Comparison of ENCODE assay signal across 15 cellular contexts in genomic region chr15:90607361-90607760, GRCh38.
DNase-seq lines count a peak whose midpoint lies in the region; ATAC-seq, FAIRE-seq and TF ChIP-seq lines count a peak whose summit lies in the region.
"Had no signal": no experiment of that assay in that cellular context is flagged by ENCODE, and none has a peak within 500 bp of the region (broad histone marks: within the 10 kb centered on the region; RNA-seq: fewer than 3 reads in every experiment).

No MANE protein-coding gene starts in this region.

- H4K8ac ChIP-seq in H1 (ENCODE audit: extremely low read depth, insufficient read depth, low read length) = no peak overlapping the region

- H4K20me1 ChIP-seq in H1 (replicated peaks in 1 of 2; ENCODE audit: control insufficient read depth in 1 of 2, insufficient read depth in 2 of 2, low read length in 2 of 2) = no peaks in the 10 kb centered on the region

- no peak overlapping the region for H2BK15ac ChIP-seq in H1 (ENCODE audit: low read length)

- no peaks in the 10 kb centered on the region for H3K9me3 ChIP-seq in H1 (ENCODE audit: insufficient read depth in 2 of 2, low read depth in 1 of 2, low read length in 1 of 2)
- no peaks in the 10 kb centered on the region for H3K9me3 ChIP-seq in thoracic aorta

- H3K23me2 ChIP-seq in H1 (ENCODE audit: low read depth, low read length) = no peaks in the 10 kb centered on the region

- H3K36me3 Mint-ChIP-seq in activated naive CD4-positive, alpha-beta T cell treated with anti-CD3 and anti-CD28 coated beads, Interleukin-2, amount 50 U/mL, for 72 hours = no peaks in the 10 kb centered on the region

- H3K4me3 ChIP-seq in H1 (ENCODE audit: extremely low read depth in 1 of 4, insufficient read depth in 2 of 4, low read depth in 3 of 4, low read length in 4 of 4) (no peak overlapping the region), thoracic aorta (no peak overlapping the region)

- H3K79me1 ChIP-seq in H1 (ENCODE audit: low read depth, low read length) = no peaks in the 10 kb centered on the region

- no peaks in the 10 kb centered on the region for H3K9me3 Mint-ChIP-seq in activated naive CD4-positive, alpha-beta T cell treated with anti-CD3 and anti-CD28 coated beads, Interleukin-2, amount 50 U/mL, for 72 hours

- peak overlapping the region; percentile 37 for H4K91ac ChIP-seq in H1 (replicated peaks; ENCODE audit: insufficient read length, low read length)

- no peak overlapping the region for H2AFZ ChIP-seq in H1 (ENCODE audit: low read length)

- DNase-seq in activated naive CD4-positive, alpha-beta T cell treated with anti-CD3 and anti-CD28 coated beads, Interleukin-2, amount 50 U/mL, for 72 hours (ENCODE audit: low spot score in 2 of 2) = no peak
- no peak for DNase-seq in activated naive CD4-positive, alpha-beta T cell treated with anti-CD3 and anti-CD28 coated beads, Interleukin-2, amount 50 U/mL, for 16 hours
- peak; percentile 91 for DNase-seq in NCI-H345 (lab: John Stamatoyannopoulos, UW)
- no peak for DNase-seq in H1 (ENCODE audit: low read depth in 1 of 2, low spot score in 2 of 2)
- DNase-seq in thoracic aorta (ENCODE audit: low spot score) = no peak
- DNase-seq in retina = no peak
- DNase-seq in omental fat pad (ENCODE audit: low spot score) = no peak
- DNase-seq: activated CD4-positive, CD25-positive, alpha-beta regulatory T cell; activated T-cell treated with anti-CD3 and anti-CD28 coated beads for 4 hours; effector CD4-positive, alpha-beta T cell; foreskin fibroblast; mesendoderm; NCI-H1436 had no signal

- no peak overlapping the region for H2BK5ac ChIP-seq in H1 (ENCODE audit: low read depth, low read length)

- no peak for ATAC-seq in activated naive CD4-positive, alpha-beta T cell treated with anti-CD3 and anti-CD28 coated beads, Interleukin-2, amount 50 U/mL, for 72 hours
- ATAC-seq in thoracic aorta (ENCODE audit: insufficient number of reproducible peaks, low FRiP score, low read depth) (no peak), GM18861 (IDR thresholded peaks at IDR 0.05; ENCODE audit: unreplicated experiment) (no peak), omental fat pad (ENCODE audit: low FRiP score) (no peak)

- H3K79me2 ChIP-seq in H1 (ENCODE audit: control insufficient read depth in 1 of 2, insufficient read depth in 2 of 2, low read length in 2 of 2) = no peaks in the 10 kb centered on the region; a peak in 1 of 4 replicates

- peak overlapping the region; percentile 9; the same call in 1 of the 2 replicates for H3K18ac ChIP-seq in H1 (ENCODE audit: extremely low read depth, low read length)

- WGBS in H1 (ENCODE audit: extremely low coverage in 1 of 2, insufficient coverage in 1 of 2, insufficient read length in 1 of 2, insufficient replicate concordance in 2 of 2, low coverage in 1 of 2, low lambda C conversion rate in 2 of 2, missing lambda C conversion rate in 1 of 2), 2 experiments = 80% methylated on average over 9 of the region's 9 CpGs; no CpG with 5 or more reads in 1 of the 2 experiments

- TF ChIP-seq RAD21 in H1 (IDR thresholded peaks at IDR 0.05 in 1 of 2, conservative IDR thresholded peaks at IDR 0.05 in 1 of 2; ENCODE audit: low read depth in 2 of 2, low read length in 2 of 2) = no peak

- no peak overlapping the region for H3K23ac ChIP-seq in H1 (ENCODE audit: insufficient read length)

- POLR2A ChIA-PET in H1 (lab: Charles Lee; ENCODE audit: partially characterized antibody) = no interaction called here

- no peak overlapping the region for H4K5ac ChIP-seq in H1 (ENCODE audit: insufficient read length, low read depth, low read length)

- H3K56ac ChIP-seq in H1 (replicated peaks; ENCODE audit: insufficient read length, low read depth, low read length) = no peak overlapping the region

- CTCF ChIA-PET in H1 (lab: Charles Lee; ENCODE audit: partially characterized antibody) = interaction anchor here (0.6 to 1.6 kb wide), 5 partner anchors 11 to 287 kb away, joined by 3 to 5 read pairs (median 3); no protein-coding TSS in a partner anchor

- H2BK120ac ChIP-seq in H1 (replicated peaks; ENCODE audit: low read depth, low read length) = no peak overlapping the region

- H3K4ac ChIP-seq in H1 (replicated peaks; ENCODE audit: insufficient read length, low read depth, low read length) = no peak overlapping the region

- no peak overlapping the region for H3K14ac ChIP-seq in H1 (ENCODE audit: insufficient read length)

- H3K27ac ChIP-seq in H1 (ENCODE audit: low read depth, low read length) = no peak overlapping the region
- H3K27ac ChIP-seq in thoracic aorta = peak overlapping the region; percentile 65 to 82

- no peak overlapping the region for H3K9ac ChIP-seq in H1 (replicated peaks in 1 of 4; ENCODE audit: extremely low read depth in 1 of 4, low read depth in 3 of 4, low read length in 3 of 4)

- H3K4me1 ChIP-seq in H1 (replicated peaks in 1 of 4; ENCODE audit: control insufficient read depth in 3 of 4, insufficient read depth in 4 of 4, low read length in 3 of 4) = peaks cover 6 to 26% (median 17%) of the 10 kb centered on the region in 4 experiments
- peaks cover 25 to 55% of the 10 kb centered on the region in 2 donors for H3K4me1 ChIP-seq in thoracic aorta (ENCODE audit: control insufficient read depth in 1 of 2, low read depth in 2 of 2)

- H2BK20ac ChIP-seq in H1 (ENCODE audit: low read length) = no peak overlapping the region

- H3K4me2 ChIP-seq in H1 (ENCODE audit: insufficient read depth in 1 of 2, low read depth in 2 of 2, low read length in 2 of 2) = no peak overlapping the region

- H3K27me3 ChIP-seq in H1 (replicated peaks in 1 of 4; ENCODE audit: control insufficient read depth in 3 of 4, extremely low read depth in 1 of 4, insufficient read depth in 3 of 4, low read length in 3 of 4) (0 out of 7 replicates have a peak, but pooled peaks cover 0 to 5% (median 0%) of the 10 kb centered on the region in 4 experiments), thoracic aorta (replicated peaks; ENCODE audit: insufficient read depth) (no peaks in the 10 kb centered on the region)

- H2AK5ac ChIP-seq in H1 (ENCODE audit: low read depth, low read length) = no peak overlapping the region

- H2BK12ac ChIP-seq in H1 (ENCODE audit: low read depth, low read length) = no peak overlapping the region

- no peaks in the 10 kb centered on the region for H3K36me3 ChIP-seq in H1 (ENCODE audit: control insufficient read depth in 2 of 4, insufficient read depth in 4 of 4, low read length in 3 of 4)
- H3K36me3 ChIP-seq in thoracic aorta = no peaks in the 10 kb centered on the region

- TF ChIP-seq POLR2A in H1 (IDR thresholded peaks at IDR 0.05; ENCODE audit: control extremely low read depth in 1 of 2, low read depth in 2 of 2, low read length in 2 of 2) = no peak

- peak overlapping the region; percentile 41 to 62 for H3K27ac Mint-ChIP-seq in activated naive CD4-positive, alpha-beta T cell treated with anti-CD3 and anti-CD28 coated beads, Interleukin-2, amount 50 U/mL, for 72 hours

- TF ChIP-seq CTCF in H1 (IDR thresholded peaks at IDR 0.05; ENCODE audit: control extremely low read depth in 1 of 3, insufficient read depth in 1 of 3, low read depth in 1 of 3, low read length in 3 of 3) = no peak
- no peak for TF ChIP-seq CTCF in thoracic aorta (IDR thresholded peaks at IDR 0.05)
- no peak for TF ChIP-seq CTCF in omental fat pad (IDR thresholded peaks at IDR 0.05)

- no peak for TF ChIP-seq EP300 in H1 (IDR thresholded peaks at IDR 0.05; ENCODE audit: borderline replicate concordance in 1 of 2, low read depth in 2 of 2, low read length in 2 of 2)

- FAIRE-seq in H1 (lab: Jason Lieb, UNC) = no peak
- FAIRE-seq: astrocyte had no signal

TF ChIP-seq in H1, 55 proteins besides CTCF, POLR2A, EP300 and RAD21:
- TF ChIP-seq RXRA (IDR thresholded peaks at IDR 0.05; ENCODE audit: insufficient read depth, low read depth, low read length) = no peak
- TF ChIP-seq RFX5 (IDR thresholded peaks at IDR 0.05; ENCODE audit: borderline replicate concordance, low read depth, low read length) = no peak
- TF ChIP-seq ATF2 (IDR thresholded peaks at IDR 0.05; ENCODE audit: low read length) = no peak
- no peak for TF ChIP-seq CHD2 (IDR thresholded peaks at IDR 0.05; ENCODE audit: low read length)
- TF ChIP-seq SIX5 (IDR thresholded peaks at IDR 0.05; ENCODE audit: low read depth, low read length) = no peak
- TF ChIP-seq HDAC2 (IDR thresholded peaks at IDR 0.05; ENCODE audit: borderline replicate concordance in 1 of 2, low read depth in 2 of 2, low read length in 2 of 2) = no peak
- no peak for TF ChIP-seq SP2 (IDR thresholded peaks at IDR 0.05; ENCODE audit: low read length)
- TF ChIP-seq USF2 (IDR thresholded peaks at IDR 0.05; ENCODE audit: low read length) = no peak
- TF ChIP-seq GABPA (IDR thresholded peaks at IDR 0.05; ENCODE audit: borderline replicate concordance, insufficient read depth, low read length) = no peak
TF ChIP-seq in H1: peak in this region for 0.
